Comparison of ENCODE assay signal across 23 cellular contexts in the genomic region with DNA sequence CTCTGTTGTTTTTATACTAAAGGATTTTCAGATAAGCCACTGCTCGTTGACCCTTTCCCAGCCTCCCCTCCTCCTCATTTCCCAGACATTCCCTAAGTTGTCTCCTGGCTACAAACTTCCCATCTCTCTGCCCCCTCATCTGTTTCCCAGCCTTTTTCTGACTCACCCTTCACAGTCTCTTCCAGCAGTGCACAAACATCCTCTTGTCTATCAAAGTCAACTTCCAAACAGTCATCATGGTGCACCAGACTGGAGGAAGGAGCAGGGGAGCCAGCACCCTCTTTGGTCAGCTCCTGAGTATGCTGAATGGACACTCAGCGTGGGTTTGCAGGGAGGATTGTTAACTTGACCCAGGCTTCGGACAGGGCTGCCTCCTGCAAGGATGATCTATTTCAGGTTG. TPM values are rescaled to one million over a fixed set of nuclear protein-coding genes. Genes with fewer than 3 reads are reported as not detected.
A peak's percentile ranks its signal among the peaks of the same experiment; 100 is the strongest.
DNase-seq lines count a peak whose midpoint lies in the region; ATAC-seq, FAIRE-seq and TF ChIP-seq lines count a peak whose summit lies in the region.
"Had no signal": no experiment of that assay in that cellular context is flagged by ENCODE, and none has a peak within 500 bp of the region (broad histone marks: within the 10 kb centered on the region; RNA-seq: fewer than 3 reads in every experiment).

No MANE protein-coding gene starts in this region.

- TF ChIP-seq CTCF in epithelial cell of proximal tubule (conservative IDR thresholded peaks at IDR 0.05; ENCODE audit: low read depth, low read length) (no peak), pancreas (IDR thresholded peaks at IDR 0.05) (no peak)

- peak; percentile 11 for DNase-seq in ELF-1 (ENCODE audit: low read depth, low spot score)
- peak; percentile 18 for DNase-seq in epithelial cell of proximal tubule (ENCODE audit: low read depth)
- peak; percentile 77 for DNase-seq in renal cortical epithelial cell (ENCODE audit: low read depth)
- DNase-seq in pancreas = no peak
- DNase-seq in activated CD4-positive, CD25-positive, alpha-beta regulatory T cell treated with anti-CD3 and anti-CD28 coated beads, Interleukin-2, amount 50 U/mL, for 72 hours = no peak
- no peak for DNase-seq in T-helper 2 cell
- no peak for DNase-seq in SW 1271 (lab: John Stamatoyannopoulos, UW)
- DNase-seq: activated CD4-positive, alpha-beta T cell treated with anti-CD3 and anti-CD28 coated beads for 4 hours; hippocampal formation; NCI-H1092; NCI-H2029 treated with DMSO at 0.1 percent for 48 hours; NK-92 treated with Interleukin-12 subunit alpha and Interleukin-12 subunit beta, amount 100 ng/mL, for 24 hours; occipital lobe; right cardiac atrium had no signal

- no peaks in the 10 kb centered on the region for H3K27me3 ChIP-seq in pancreas

- no peaks in the 10 kb centered on the region for H3K4me1 ChIP-seq in pancreas

- no peak overlapping the region for H3K4me3 ChIP-seq in epithelial cell of proximal tubule (ENCODE audit: low read depth, low read length)
- H3K4me3 ChIP-seq in pancreas = no peak overlapping the region
- H3K4me3 ChIP-seq: lung had no signal

- FAIRE-seq in pancreas (lab: Jason Lieb, UNC) = no peak
- FAIRE-seq: colon, GM12891, GM19239, H1, keratinocyte, TTC549 had no signal

- intact Hi-C loops in pancreas (cut with DNase I) = no loop called here

- ATAC-seq in pancreas = no peak

- WGBS in pancreas, 2 donors = 61 to 70% methylated on average over 3 of the region's 3 CpGs

- no peaks in the 10 kb centered on the region for H3K9me3 ChIP-seq in pancreas

- H3K27ac ChIP-seq in pancreas = no peak overlapping the region
- H3K27ac ChIP-seq: RWPE1 had no signal

- H3K36me3 ChIP-seq in pancreas = no peaks in the 10 kb centered on the region

TF ChIP-seq in PFSK-1, 5 proteins besides CTCF, POLR2A, EP300 and RAD21:
- TF ChIP-seq POLR2AphosphoS5 (IDR thresholded peaks at IDR 0.05; ENCODE audit: low read depth, low read length) = no peak
- TF ChIP-seq, protein P1, sequence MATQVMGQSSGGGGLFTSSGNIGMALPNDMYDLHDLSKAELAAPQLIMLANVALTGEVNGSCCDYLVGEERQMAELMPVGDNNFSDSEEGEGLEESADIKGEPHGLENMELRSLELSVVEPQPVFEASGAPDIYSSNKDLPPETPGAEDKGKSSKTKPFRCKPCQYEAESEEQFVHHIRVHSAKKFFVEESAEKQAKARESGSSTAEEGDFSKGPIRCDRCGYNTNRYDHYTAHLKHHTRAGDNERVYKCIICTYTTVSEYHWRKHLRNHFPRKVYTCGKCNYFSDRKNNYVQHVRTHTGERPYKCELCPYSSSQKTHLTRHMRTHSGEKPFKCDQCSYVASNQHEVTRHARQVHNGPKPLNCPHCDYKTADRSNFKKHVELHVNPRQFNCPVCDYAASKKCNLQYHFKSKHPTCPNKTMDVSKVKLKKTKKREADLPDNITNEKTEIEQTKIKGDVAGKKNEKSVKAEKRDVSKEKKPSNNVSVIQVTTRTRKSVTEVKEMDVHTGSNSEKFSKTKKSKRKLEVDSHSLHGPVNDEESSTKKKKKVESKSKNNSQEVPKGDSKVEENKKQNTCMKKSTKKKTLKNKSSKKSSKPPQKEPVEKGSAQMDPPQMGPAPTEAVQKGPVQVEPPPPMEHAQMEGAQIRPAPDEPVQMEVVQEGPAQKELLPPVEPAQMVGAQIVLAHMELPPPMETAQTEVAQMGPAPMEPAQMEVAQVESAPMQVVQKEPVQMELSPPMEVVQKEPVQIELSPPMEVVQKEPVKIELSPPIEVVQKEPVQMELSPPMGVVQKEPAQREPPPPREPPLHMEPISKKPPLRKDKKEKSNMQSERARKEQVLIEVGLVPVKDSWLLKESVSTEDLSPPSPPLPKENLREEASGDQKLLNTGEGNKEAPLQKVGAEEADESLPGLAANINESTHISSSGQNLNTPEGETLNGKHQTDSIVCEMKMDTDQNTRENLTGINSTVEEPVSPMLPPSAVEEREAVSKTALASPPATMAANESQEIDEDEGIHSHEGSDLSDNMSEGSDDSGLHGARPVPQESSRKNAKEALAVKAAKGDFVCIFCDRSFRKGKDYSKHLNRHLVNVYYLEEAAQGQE (IDR thresholded peaks at IDR 0.05; ENCODE audit: insufficient read depth in 1 of 2, low read depth in 2 of 2, low read length in 2 of 2) = 0 out of 4 replicates have a peak, but pooled peaks of 1 of the 2 experiments have one; percentile 67
- TF ChIP-seq TAF1 (IDR thresholded peaks at IDR 0.05; ENCODE audit: borderline replicate concordance, insufficient read depth, low read length) = no peak
- no peak for TF ChIP-seq SIN3A (IDR thresholded peaks at IDR 0.05; ENCODE audit: borderline replicate concordance, insufficient read depth, low read length)
- TF ChIP-seq FOXP2 (optimal IDR thresholded peaks at IDR 0.05; ENCODE audit: borderline replicate concordance, extremely low read depth, extremely low read length, insufficient read depth) = peak; percentile 27

RNA-seq across cellular contexts. Expression of a gene that starts 26.6 kb away (rescaled TPM):
- 79.9 TPM for polyA plus RNA-seq in PFSK-1 (2012; ENCODE audit: insufficient read length, low read depth)
- total RNA-seq in epithelial cell of proximal tubule (10.5 and 11.1 TPM in 2 replicates), renal cortical epithelial cell (4.9 and 16.2 TPM in 2 replicates), pancreas (10 to 100 TPM; 13.8 to 20.0 (median 16.3) TPM)
- polyA plus RNA-seq in pancreas = 10 to 100 TPM in 1 of 2 donors, 1 to 10 TPM in 1; 6.2 to 12.2 TPM

Comparison
In these comparisons a context has a peak if more than half of its experiments do, and no peak if none do; other contexts are left out.
1. DNase-seq: peak in ELF-1 (single experiment), epithelial cell of proximal tubule (single experiment) and renal cortical epithelial cell (single experiment); none in pancreas (0 of 6), activated CD4-positive, CD25-positive, alpha-beta regulatory T cell treated with anti-CD3 and anti-CD28 coated beads, Interleukin-2, amount 50 U/mL, for 72 hours (single experiment), T-helper 2 cell (0 of 5) and SW 1271 (0 of 2).